In genomic region chr12:8120072-8120713, GRCh38 we compare ENCODE assay signal across 34 cellular contexts. TPM values are rescaled to one million over a fixed set of nuclear protein-coding genes. Genes with fewer than 3 reads are reported as not detected.
"Had no signal": no experiment of that assay in that cellular context is flagged by ENCODE, and none has a peak within 500 bp of the region (broad histone marks: within the 10 kb centered on the region; RNA-seq: fewer than 3 reads in every experiment).

No MANE protein-coding gene starts in this region.

- H3K27me3 ChIP-seq: brain microvascular endothelial cell, dorsolateral prefrontal cortex, esophagus muscularis mucosa, foreskin keratinocyte, gastrocnemius medialis, heart left ventricle had no signal

- H3K27ac ChIP-seq: brain microvascular endothelial cell, coronary artery, dorsolateral prefrontal cortex, esophagus muscularis mucosa, foreskin keratinocyte, gastrocnemius medialis, heart left ventricle, VCaP had no signal

- H3K36me3 ChIP-seq: brain microvascular endothelial cell, gastrocnemius medialis had no signal

- H3K4me1 ChIP-seq: esophagus muscularis mucosa, foreskin keratinocyte, gastrocnemius medialis had no signal

- DNase-seq: activated B cell treated with CpG ODN at 0.5 μM for 24 hours; activated CD4-positive, alpha-beta T cell treated with anti-CD3 and anti-CD28 coated beads for 48 hours; activated CD4-positive, alpha-beta T cell treated with anti-CD3 and anti-CD28 coated beads, Interleukin-2, amount 50 U/mL, for 1 hour; activated CD4-positive, alpha-beta T cell treated with anti-CD3 and anti-CD28 coated beads, Interleukin-2, amount 50 U/mL, for 48 hours; activated CD8-positive, alpha-beta memory T cell treated with anti-CD3 and anti-CD28 coated beads for 24 hours; activated CD8-positive, alpha-beta T cell treated with anti-CD3 and anti-CD28 coated beads for 36 hours; activated effector memory CD4-positive, alpha-beta T cell treated with Interleukin-2 at 50 U/mL for 16 hours; activated gamma-delta T cell treated with Interleukin-2 at 50 U/mL for 16 hours; activated naive CD4-positive, alpha-beta T cell treated with anti-CD3 and anti-CD28 coated beads, Interleukin-2, amount 50 U/mL, for 16 hours; activated naive CD4-positive, alpha-beta T cell treated with Interleukin-2 at 50 U/mL for 16 hours; activated T-cell treated with anti-CD3 and anti-CD28 coated beads, Interleukin-2, amount 50 U/mL, for 4 hours; amniotic stem cell; anterior cingulate cortex; brain microvascular endothelial cell; dorsolateral prefrontal cortex; effector memory CD4-positive, alpha-beta T cell; endodermal cell; erythroblast; foreskin keratinocyte; gastrocnemius medialis; glutamatergic neuron; heart left ventricle; T-helper 2 cell had no signal

- ATAC-seq: activated CD4-positive, CD25-positive, alpha-beta regulatory T cell treated with anti-CD3 and anti-CD28 coated beads, Interleukin-2, amount 50 U/mL, for 24 hours; activated CD8-positive, alpha-beta T cell treated with anti-CD3 and anti-CD28 coated beads for 36 hours; activated T-cell treated with anti-CD3 and anti-CD28 coated beads, Interleukin-2, amount 50 U/mL, for 4 hours; activated T-helper 17 cell treated with anti-CD3 and anti-CD28 coated beads, Interleukin-2, amount 50 U/mL, for 72 hours; foreskin keratinocyte; gastrocnemius medialis; heart left ventricle had no signal

- H3K4me3 ChIP-seq: coronary artery, dorsolateral prefrontal cortex, esophagus muscularis mucosa, gastrocnemius medialis, heart left ventricle had no signal

- H3K9me3 ChIP-seq: esophagus muscularis mucosa, gastrocnemius medialis, heart left ventricle had no signal

RNA-seq across cellular contexts. Expression of gene CLEC4A, which starts 3.2 kb away (rescaled TPM):
- total RNA-seq: foreskin keratinocyte, gastrocnemius medialis had no signal

RNA-seq across cellular contexts. Expression of gene ZNF705A, which starts 36.6 kb away (rescaled TPM):
- total RNA-seq: activated B cell treated with CpG ODN at 0.5 μM for 24 hours; activated CD8-positive, alpha-beta T cell treated with anti-CD3 and anti-CD28 coated beads for 36 hours; activated T-cell treated with anti-CD3 and anti-CD28 coated beads, Interleukin-2, amount 50 U/mL, for 4 hours; activated T-helper 17 cell treated with anti-CD3 and anti-CD28 coated beads, Interleukin-2, amount 50 U/mL, for 72 hours; astrocyte; bronchial epithelial cell; cardiac septum; cerebellum; endodermal cell; esophagus muscularis mucosa; foreskin keratinocyte; gastrocnemius medialis; T-helper 1 cell treated with Interleukin-12 subunit alpha and Interleukin-12 subunit beta and Interleukin-4 antibody, amounts not matched to agents 30 ng/mL and 1 ng/mL, for 36 hours had no signal
- polyA plus RNA-seq: adipose tissue, foreskin keratinocyte, heart left ventricle had no signal

RNA-seq across cellular contexts. Expression of gene C3AR1, which starts 54.0 kb away (rescaled TPM):
- total RNA-seq: bronchial epithelial cell, endodermal cell had no signal
